In genomic region chr10:132862485-132863420, GRCh38 we compare ENCODE assay signal across 14 cellular contexts.
A peak's percentile ranks its signal among the peaks of the same experiment; 100 is the strongest.
DNase-seq lines count a peak whose midpoint lies in the region; ATAC-seq and TF ChIP-seq lines count a peak whose summit lies in the region.
"Had no signal": no experiment of that assay in that cellular context is flagged by ENCODE, and none has a peak within 500 bp of the region (broad histone marks: within the 10 kb centered on the region; RNA-seq: fewer than 3 reads in every experiment).

No MANE protein-coding gene starts in this region.

- intact Hi-C loops in spleen (cut with DNase I; ENCODE audit: low total_unique reads), result no loop called here

- TF ChIP-seq POLR2A in NB4 (IDR thresholded peaks at IDR 0.05; ENCODE audit: extremely low read depth, insufficient read length), result no peak
- TF ChIP-seq POLR2A in spleen (IDR thresholded peaks at IDR 0.05), result no peak

- H3K27ac ChIP-seq in spleen, result no peak overlapping the region
- H3K27ac ChIP-seq: parathyroid adenoma had no signal

- H3K4me3 Mint-ChIP-seq in activated T-cell treated with anti-CD3 and anti-CD28 coated beads, Interleukin-2, amount 50 U/mL, for 4 hours, result no peak overlapping the region
- H3K4me3 Mint-ChIP-seq in activated T-cell treated with anti-CD3 and anti-CD28 coated beads, Interleukin-2, amount 50 U/mL, for 72 hours, result no peak overlapping the region
- H3K4me3 Mint-ChIP-seq in stimulated activated effector memory CD8-positive, alpha-beta T cell treated with anti-CD3 and anti-CD28 coated beads, Interleukin-12 subunit alpha, Interleukin-12 subunit beta, amount 100 ng/mL, for 72 hours, result no peak overlapping the region

- peaks cover 18% of the 10 kb centered on the region for H3K27me3 Mint-ChIP-seq in activated T-cell treated with anti-CD3 and anti-CD28 coated beads, Interleukin-2, amount 50 U/mL, for 4 hours (ENCODE audit: low read depth)
- H3K27me3 Mint-ChIP-seq in activated T-cell treated with anti-CD3 and anti-CD28 coated beads, Interleukin-2, amount 50 U/mL, for 72 hours (ENCODE audit: low read depth), result no peaks in the 10 kb centered on the region

- H3K27ac Mint-ChIP-seq in activated T-cell treated with anti-CD3 and anti-CD28 coated beads, Interleukin-2, amount 50 U/mL, for 72 hours, result no peak overlapping the region
- H3K27ac Mint-ChIP-seq in stimulated activated effector memory CD8-positive, alpha-beta T cell treated with anti-CD3 and anti-CD28 coated beads, Interleukin-12 subunit alpha, Interleukin-12 subunit beta, amount 100 ng/mL, for 72 hours, result no peak overlapping the region

- H3K4me1 Mint-ChIP-seq in activated T-cell treated with anti-CD3 and anti-CD28 coated beads, Interleukin-2, amount 50 U/mL, for 4 hours (ENCODE audit: low read depth), result peaks cover 8% of the 10 kb centered on the region
- no peaks in the 10 kb centered on the region for H3K4me1 Mint-ChIP-seq in activated T-cell treated with anti-CD3 and anti-CD28 coated beads, Interleukin-2, amount 50 U/mL, for 72 hours (ENCODE audit: low read depth)
- H3K4me1 Mint-ChIP-seq in stimulated activated effector memory CD8-positive, alpha-beta T cell treated with anti-CD3 and anti-CD28 coated beads, Interleukin-12 subunit alpha, Interleukin-12 subunit beta, amount 100 ng/mL, for 72 hours, result peaks cover 8% of the 10 kb centered on the region

- no peaks in the 10 kb centered on the region for H3K9me3 Mint-ChIP-seq in activated T-cell treated with anti-CD3 and anti-CD28 coated beads, Interleukin-2, amount 50 U/mL, for 4 hours
- H3K9me3 Mint-ChIP-seq in activated T-cell treated with anti-CD3 and anti-CD28 coated beads, Interleukin-2, amount 50 U/mL, for 72 hours, result no peaks in the 10 kb centered on the region
- H3K9me3 Mint-ChIP-seq in stimulated activated effector memory CD8-positive, alpha-beta T cell treated with anti-CD3 and anti-CD28 coated beads, Interleukin-12 subunit alpha, Interleukin-12 subunit beta, amount 100 ng/mL, for 72 hours, result no peaks in the 10 kb centered on the region

- H3K4me3 ChIP-seq in NB4 (ENCODE audit: low read depth, low read length), result no peak overlapping the region
- no peak overlapping the region for H3K4me3 ChIP-seq in spleen
- H3K4me3 ChIP-seq in MG63, result no peak overlapping the region

- 17 to 26% (median 19%) methylated on average over 27 to 34 of the region's 34 CpGs for WGBS in spleen, 5 donors

- DNase-seq in activated T-cell treated with anti-CD3 and anti-CD28 coated beads, Interleukin-2, amount 50 U/mL, for 4 hours, result peak; percentile 3
- DNase-seq in activated T-cell treated with anti-CD3 and anti-CD28 coated beads, Interleukin-2, amount 50 U/mL, for 72 hours, result no peak
- peak; percentile 42 for DNase-seq in NB4 (ENCODE audit: low read depth)
- DNase-seq in islet precursor cell, result peak; percentile 54
- peak; percentile 63 for DNase-seq in spleen
- no peak for DNase-seq in stimulated activated effector memory CD8-positive, alpha-beta T cell treated with anti-CD3 and anti-CD28 coated beads, Interleukin-12 subunit alpha, Interleukin-12 subunit beta, amount 100 ng/mL, for 72 hours (ENCODE audit: low spot score in 2 of 2)
- DNase-seq in stimulated activated CD4-positive, alpha-beta T cell treated with anti-CD3 and anti-CD28 coated beads, Interleukin-2, amount 100 ng/mL, for 24 hours, result no peak
- DNase-seq in MG63, result no peak
- DNase-seq: amygdala; cortex of kidney; mesenchymal stem cell; stimulated activated CD4-positive, alpha-beta T cell treated with anti-CD3 and anti-CD28 coated beads, Interleukin-1b, Interleukin-23, amount 100 ng/mL, for 48 hours had no signal

- H3K36me3 ChIP-seq in spleen, result no peaks in the 10 kb centered on the region
- no peaks in the 10 kb centered on the region for H3K36me3 ChIP-seq in MG63

- H3K4me1 ChIP-seq in spleen, result peaks cover 0 to 11% (median 5%) of the 10 kb centered on the region in 6 donors
- H3K4me1 ChIP-seq: parathyroid adenoma had no signal

- H3K27me3 ChIP-seq in spleen (replicated peaks in 1 of 7) (peaks cover 0 to 86% (median 16%) of the 10 kb centered on the region in 7 donors), MG63 (no peaks in the 10 kb centered on the region)

- peak in 1 of 2 donors; percentile 15 for ATAC-seq in activated T-cell treated with anti-CD3 and anti-CD28 coated beads, Interleukin-2, amount 50 U/mL, for 4 hours
- ATAC-seq in activated T-cell treated with anti-CD3 and anti-CD28 coated beads, Interleukin-2, amount 50 U/mL, for 72 hours (replicated peaks in 1 of 2), result no peak
- no peak for ATAC-seq in stimulated activated effector memory CD8-positive, alpha-beta T cell treated with anti-CD3 and anti-CD28 coated beads, Interleukin-12 subunit alpha, Interleukin-12 subunit beta, amount 100 ng/mL, for 72 hours
- ATAC-seq: SK-N-SH treated with all-trans-retinoic acid at 6 μM for 48 hours had no signal

- TF ChIP-seq CTCF in NB4 (IDR thresholded peaks at IDR 0.05; ENCODE audit: low read depth, low read length), result no peak
- TF ChIP-seq CTCF in spleen (IDR thresholded peaks at IDR 0.05 in 8 of 11, conservative IDR thresholded peaks at IDR 0.05 in 3 of 11), result no peak

- no peaks in the 10 kb centered on the region for H3K36me3 Mint-ChIP-seq in activated T-cell treated with anti-CD3 and anti-CD28 coated beads, Interleukin-2, amount 50 U/mL, for 4 hours (ENCODE audit: insufficient read depth)
- H3K36me3 Mint-ChIP-seq in activated T-cell treated with anti-CD3 and anti-CD28 coated beads, Interleukin-2, amount 50 U/mL, for 72 hours (ENCODE audit: insufficient read depth in 2 of 2), result no peaks in the 10 kb centered on the region
- no peaks in the 10 kb centered on the region for H3K36me3 Mint-ChIP-seq in stimulated activated effector memory CD8-positive, alpha-beta T cell treated with anti-CD3 and anti-CD28 coated beads, Interleukin-12 subunit alpha, Interleukin-12 subunit beta, amount 100 ng/mL, for 72 hours

- H3K9me3 ChIP-seq in spleen (no peaks in the 10 kb centered on the region), MG63 (no peaks in the 10 kb centered on the region)

Comparison
In these comparisons a context has a peak if more than half of its experiments do, and no peak if none do; other contexts are left out.
1. DNase-seq: peak in activated T-cell treated with anti-CD3 and anti-CD28 coated beads, Interleukin-2, amount 50 U/mL, for 4 hours (single experiment), NB4 (single experiment), islet precursor cell (single experiment) and spleen (single experiment); none in activated T-cell treated with anti-CD3 and anti-CD28 coated beads, Interleukin-2, amount 50 U/mL, for 72 hours (0 of 2), stimulated activated effector memory CD8-positive, alpha-beta T cell treated with anti-CD3 and anti-CD28 coated beads, Interleukin-12 subunit alpha, Interleukin-12 subunit beta, amount 100 ng/mL, for 72 hours (0 of 2), stimulated activated CD4-positive, alpha-beta T cell treated with anti-CD3 and anti-CD28 coated beads, Interleukin-2, amount 100 ng/mL, for 24 hours (0 of 2) and MG63 (single experiment).